6 cellular contexts compared by ENCODE assay signal in genomic region chr22:24553597-24554315, GRCh38. TPM values are rescaled to one million over a fixed set of nuclear protein-coding genes. Genes with fewer than 3 reads are reported as not detected.
A peak's percentile ranks its signal among the peaks of the same experiment; 100 is the strongest.
DNase-seq lines count a peak whose midpoint lies in the region; ATAC-seq and TF ChIP-seq lines count a peak whose summit lies in the region.

No MANE protein-coding gene starts in this region.

- H3K4me1 ChIP-seq in spleen = peaks cover 44 to 85% (median 78%) of the 10 kb centered on the region in 6 donors

- TF ChIP-seq POLR2A in erythroblast (IDR thresholded peaks at IDR 0.05; ENCODE audit: low read length) = peak; percentile 94
- TF ChIP-seq POLR2A in spleen (IDR thresholded peaks at IDR 0.05) = no peak

- peak overlapping the region; percentile 83 to 99 (median 94) for H3K4me3 ChIP-seq in spleen

- DNase-seq in Right ventricle myocardium inferior (ENCODE audit: missing footprints) (no peak), left cardiac atrium (no peak), erythroblast (lab: John Stamatoyannopoulos, UW) (peak; percentile 90 to 96), spleen (peak; percentile 76), NCI-H1930 (lab: John Stamatoyannopoulos, UW) (no peak), T-helper 9 cell (no peak)

- H3K9me3 ChIP-seq in spleen = no peaks in the 10 kb centered on the region

- no peaks in the 10 kb centered on the region for H3K27me3 ChIP-seq in spleen (replicated peaks in 1 of 7)

- intact Hi-C loops in Right ventricle myocardium inferior (cut with DNase I) (no loop called here), left cardiac atrium (cut with DNase I) (no loop called here), spleen (cut with DNase I; ENCODE audit: low total_unique reads) (no loop called here)

- ATAC-seq in Right ventricle myocardium inferior (peak; percentile 3), left cardiac atrium (no peak)

- WGBS in spleen, 5 donors = 46 to 58% (median 52%) methylated on average over 10 to 12 of the region's 12 CpGs

- peak overlapping the region; percentile 94 to 99 (median 98) for H3K27ac ChIP-seq in spleen

- no peak for TF ChIP-seq CTCF in spleen (IDR thresholded peaks at IDR 0.05 in 8 of 11, conservative IDR thresholded peaks at IDR 0.05 in 3 of 11)

- H3K36me3 ChIP-seq in spleen = peaks cover 0 to 50% (median 27%) of the 10 kb centered on the region in 6 donors

RNA-seq across cellular contexts. Expression of gene GUCD1, which starts 1.2 kb away (rescaled TPM):
- total RNA-seq in Right ventricle myocardium inferior (266 TPM), left cardiac atrium (100 to 1,000 TPM; 138 to 147 TPM), spleen (100 to 1,000 TPM in 5 of 7 donors, 10 to 100 TPM in 2; 85.4 to 162 (median 112) TPM)
- 100 to 1,000 TPM in 2 of 3 donors, 10 to 100 TPM in 1; 82.6 to 108 (median 105) TPM for polyA plus RNA-seq in spleen

RNA-seq across cellular contexts. Expression of gene SNRPD3, which starts 2.0 kb away (rescaled TPM):
- total RNA-seq in Right ventricle myocardium inferior = 70.0 TPM
- 10 to 100 TPM; 55.4 to 64.1 TPM for total RNA-seq in left cardiac atrium
- total RNA-seq in spleen = 100 to 1,000 TPM in 2 of 7 donors, 10 to 100 TPM in 5; 52.0 to 142 (median 66.3) TPM
- polyA plus RNA-seq in spleen = 100 to 1,000 TPM in 2 of 3 donors, 10 to 100 TPM in 1; 89.8 to 113 (median 113) TPM

RNA-seq across cellular contexts. Expression of gene LRRC75B, which starts 39.1 kb away (rescaled TPM):
- total RNA-seq in Right ventricle myocardium inferior = 6.5 TPM
- total RNA-seq in left cardiac atrium = 1 to 10 TPM; 4.2 to 4.9 TPM
- 1 to 10 TPM; 2.9 to 6.6 (median 5.3) TPM for total RNA-seq in spleen
- 1 to 10 TPM; 3.4 to 6.7 (median 6.4) TPM for polyA plus RNA-seq in spleen

RNA-seq across cellular contexts. Expression of gene GGT1, which starts 49.2 kb away (rescaled TPM):
- 2.3 TPM for total RNA-seq in Right ventricle myocardium inferior
- 1 to 10 TPM; 3.8 to 3.9 TPM for total RNA-seq in left cardiac atrium
- 10 to 100 TPM; 11.3 to 22.9 (median 18.4) TPM for total RNA-seq in spleen
- 10 to 100 TPM; 10.9 to 27.2 (median 15.1) TPM for polyA plus RNA-seq in spleen

RNA-seq across cellular contexts. Expression of gene UPB1, which starts 58.6 kb away (rescaled TPM):
- total RNA-seq in Right ventricle myocardium inferior = 1.3 TPM
- 1 to 10 TPM in 1 of 2 donors, under 1 TPM in 1; 0.68 to 2.3 TPM for total RNA-seq in left cardiac atrium
- total RNA-seq in spleen = 1 to 10 TPM in 6 of 7 donors, under 1 TPM in 1; 0.92 to 3.9 (median 2.0) TPM
- 1 to 10 TPM in 1 of 3 donors, under 1 TPM in 2; 0.38 to 1.5 (median 0.47) TPM for polyA plus RNA-seq in spleen

Comparison
In these comparisons a context has a peak if more than half of its experiments do, and no peak if none do; other contexts are left out.
1. DNase-seq: peak in erythroblast (2 of 2) and spleen (single experiment); none in Right ventricle myocardium inferior (single experiment), left cardiac atrium (single experiment), NCI-H1930 (0 of 2) and T-helper 9 cell (single experiment).